ENCODE assay signal across 1 cellular context in the genomic region with DNA sequence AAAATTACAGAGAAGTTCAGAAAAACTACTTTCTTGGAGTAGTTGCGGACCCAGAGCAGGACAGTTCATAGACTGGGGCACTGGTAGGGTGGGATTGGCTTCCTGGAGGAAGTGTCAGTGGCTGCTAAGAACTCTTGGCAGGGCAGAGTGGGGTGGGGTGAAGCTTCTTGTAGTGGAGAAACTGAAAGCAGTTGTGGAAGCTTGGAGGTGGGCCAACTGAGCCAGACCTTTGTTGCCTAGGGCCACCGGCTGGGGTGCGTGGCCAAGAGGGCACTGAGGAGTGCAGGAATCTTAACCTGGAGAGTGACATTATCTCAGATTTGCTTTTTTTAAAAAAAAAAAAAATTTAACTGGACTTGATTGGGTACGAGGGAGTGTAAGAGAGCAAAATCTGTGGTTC.
TF ChIP-seq lines count a peak whose summit lies in the region.

No MANE protein-coding gene starts in this region.

TF ChIP-seq in GM23338, 12 proteins besides CTCF, POLR2A, EP300 and RAD21 (continued from another document):
- TF ChIP-seq, protein P1, sequence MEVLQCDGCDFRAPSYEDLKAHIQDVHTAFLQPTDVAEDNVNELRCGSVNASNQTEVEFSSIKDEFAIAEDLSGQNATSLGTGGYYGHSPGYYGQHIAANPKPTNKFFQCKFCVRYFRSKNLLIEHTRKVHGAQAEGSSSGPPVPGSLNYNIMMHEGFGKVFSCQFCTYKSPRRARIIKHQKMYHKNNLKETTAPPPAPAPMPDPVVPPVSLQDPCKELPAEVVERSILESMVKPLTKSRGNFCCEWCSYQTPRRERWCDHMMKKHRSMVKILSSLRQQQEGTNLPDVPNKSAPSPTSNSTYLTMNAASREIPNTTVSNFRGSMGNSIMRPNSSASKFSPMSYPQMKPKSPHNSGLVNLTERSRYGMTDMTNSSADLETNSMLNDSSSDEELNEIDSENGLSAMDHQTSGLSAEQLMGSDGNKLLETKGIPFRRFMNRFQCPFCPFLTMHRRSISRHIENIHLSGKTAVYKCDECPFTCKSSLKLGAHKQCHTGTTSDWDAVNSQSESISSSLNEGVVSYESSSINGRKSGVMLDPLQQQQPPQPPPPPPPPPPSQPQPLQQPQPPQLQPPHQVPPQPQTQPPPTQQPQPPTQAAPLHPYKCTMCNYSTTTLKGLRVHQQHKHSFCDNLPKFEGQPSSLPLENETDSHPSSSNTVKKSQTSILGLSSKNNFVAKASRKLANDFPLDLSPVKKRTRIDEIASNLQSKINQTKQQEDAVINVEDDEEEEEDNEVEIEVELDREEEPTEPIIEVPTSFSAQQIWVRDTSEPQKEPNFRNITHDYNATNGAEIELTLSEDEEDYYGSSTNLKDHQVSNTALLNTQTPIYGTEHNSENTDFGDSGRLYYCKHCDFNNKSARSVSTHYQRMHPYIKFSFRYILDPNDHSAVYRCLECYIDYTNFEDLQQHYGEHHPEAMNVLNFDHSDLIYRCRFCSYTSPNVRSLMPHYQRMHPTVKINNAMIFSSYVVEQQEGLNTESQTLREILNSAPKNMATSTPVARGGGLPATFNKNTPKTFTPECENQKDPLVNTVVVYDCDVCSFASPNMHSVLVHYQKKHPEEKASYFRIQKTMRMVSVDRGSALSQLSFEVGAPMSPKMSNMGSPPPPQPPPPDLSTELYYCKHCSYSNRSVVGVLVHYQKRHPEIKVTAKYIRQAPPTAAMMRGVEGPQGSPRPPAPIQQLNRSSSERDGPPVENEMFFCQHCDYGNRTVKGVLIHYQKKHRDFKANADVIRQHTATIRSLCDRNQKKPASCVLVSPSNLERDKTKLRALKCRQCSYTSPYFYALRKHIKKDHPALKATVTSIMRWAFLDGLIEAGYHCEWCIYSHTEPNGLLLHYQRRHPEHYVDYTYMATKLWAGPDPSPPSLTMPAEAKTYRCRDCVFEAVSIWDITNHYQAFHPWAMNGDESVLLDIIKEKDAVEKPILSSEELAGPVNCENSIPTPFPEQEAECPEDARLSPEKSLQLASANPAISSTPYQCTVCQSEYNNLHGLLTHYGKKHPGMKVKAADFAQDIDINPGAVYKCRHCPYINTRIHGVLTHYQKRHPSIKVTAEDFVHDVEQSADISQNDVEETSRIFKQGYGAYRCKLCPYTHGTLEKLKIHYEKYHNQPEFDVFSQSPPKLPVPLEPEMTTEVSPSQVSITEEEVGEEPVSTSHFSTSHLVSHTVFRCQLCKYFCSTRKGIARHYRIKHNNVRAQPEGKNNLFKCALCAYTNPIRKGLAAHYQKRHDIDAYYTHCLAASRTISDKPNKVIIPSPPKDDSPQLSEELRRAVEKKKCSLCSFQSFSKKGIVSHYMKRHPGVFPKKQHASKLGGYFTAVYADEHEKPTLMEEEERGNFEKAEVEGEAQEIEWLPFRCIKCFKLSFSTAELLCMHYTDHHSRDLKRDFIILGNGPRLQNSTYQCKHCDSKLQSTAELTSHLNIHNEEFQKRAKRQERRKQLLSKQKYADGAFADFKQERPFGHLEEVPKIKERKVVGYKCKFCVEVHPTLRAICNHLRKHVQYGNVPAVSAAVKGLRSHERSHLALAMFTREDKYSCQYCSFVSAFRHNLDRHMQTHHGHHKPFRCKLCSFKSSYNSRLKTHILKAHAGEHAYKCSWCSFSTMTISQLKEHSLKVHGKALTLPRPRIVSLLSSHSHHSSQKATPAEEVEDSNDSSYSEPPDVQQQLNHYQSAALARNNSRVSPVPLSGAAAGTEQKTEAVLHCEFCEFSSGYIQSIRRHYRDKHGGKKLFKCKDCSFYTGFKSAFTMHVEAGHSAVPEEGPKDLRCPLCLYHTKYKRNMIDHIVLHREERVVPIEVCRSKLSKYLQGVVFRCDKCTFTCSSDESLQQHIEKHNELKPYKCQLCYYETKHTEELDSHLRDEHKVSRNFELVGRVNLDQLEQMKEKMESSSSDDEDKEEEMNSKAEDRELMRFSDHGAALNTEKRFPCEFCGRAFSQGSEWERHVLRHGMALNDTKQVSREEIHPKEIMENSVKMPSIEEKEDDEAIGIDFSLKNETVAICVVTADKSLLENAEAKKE (CRISPR knock-in tag; IDR thresholded peaks at IDR 0.05) = no peak
- TF ChIP-seq ZNF114 (CRISPR knock-in tag; IDR thresholded peaks at IDR 0.05) (no peak), EZH2phosphoT487 (IDR thresholded peaks at IDR 0.05; ENCODE audit: unreplicated experiment) (no peak), POLR2AphosphoS5 (IDR thresholded peaks at IDR 0.05; ENCODE audit: low read depth) (no peak), NANOG (IDR thresholded peaks at IDR 0.05; ENCODE audit: borderline replicate concordance) (no peak), EZH2 (IDR thresholded peaks at IDR 0.05; ENCODE audit: low read depth, unreplicated experiment) (no peak), JUNB (IDR thresholded peaks at IDR 0.05; ENCODE audit: unreplicated experiment) (no peak)
- TF ChIP-seq, protein P2, sequence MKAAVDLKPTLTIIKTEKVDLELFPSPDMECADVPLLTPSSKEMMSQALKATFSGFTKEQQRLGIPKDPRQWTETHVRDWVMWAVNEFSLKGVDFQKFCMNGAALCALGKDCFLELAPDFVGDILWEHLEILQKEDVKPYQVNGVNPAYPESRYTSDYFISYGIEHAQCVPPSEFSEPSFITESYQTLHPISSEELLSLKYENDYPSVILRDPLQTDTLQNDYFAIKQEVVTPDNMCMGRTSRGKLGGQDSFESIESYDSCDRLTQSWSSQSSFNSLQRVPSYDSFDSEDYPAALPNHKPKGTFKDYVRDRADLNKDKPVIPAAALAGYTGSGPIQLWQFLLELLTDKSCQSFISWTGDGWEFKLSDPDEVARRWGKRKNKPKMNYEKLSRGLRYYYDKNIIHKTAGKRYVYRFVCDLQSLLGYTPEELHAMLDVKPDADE (IDR thresholded peaks at IDR 0.05) = no peak
